ENCODE assay signal across 16 cellular contexts in the genomic region with DNA sequence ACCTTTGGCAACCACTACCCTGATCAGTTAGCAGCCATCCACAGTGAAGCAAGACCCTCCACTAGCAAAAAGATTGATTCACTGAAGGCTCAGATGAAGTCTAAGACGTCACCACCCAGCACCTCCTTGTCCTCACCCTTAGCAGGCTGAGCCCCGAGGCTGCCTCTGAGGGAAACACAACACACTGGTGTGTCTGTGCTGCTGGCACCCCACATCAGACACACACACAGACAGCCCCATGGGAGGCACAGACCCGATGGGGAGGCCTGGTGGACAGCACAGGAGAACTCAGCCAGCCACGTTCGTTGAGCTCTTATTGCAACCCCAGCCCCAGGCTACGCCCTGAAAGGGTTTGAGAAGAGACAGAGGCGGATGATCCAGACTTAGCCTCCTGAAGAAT.
DNase-seq lines count a peak whose midpoint lies in the region; ATAC-seq and TF ChIP-seq lines count a peak whose summit lies in the region.
"Had no signal": no experiment of that assay in that cellular context is flagged by ENCODE, and none has a peak within 500 bp of the region (broad histone marks: within the 10 kb centered on the region; RNA-seq: fewer than 3 reads in every experiment).

No MANE protein-coding gene starts in this region.

- 90 to 94% methylated on average over 5 to 7 of the region's 7 CpGs for WGBS in endodermal cell (ENCODE audit: insufficient coverage in 1 of 2, insufficient read length in 1 of 2), 2 experiments
- WGBS in trophoblast cell (ENCODE audit: extremely low coverage, insufficient coverage, insufficient read length) = no CpG with 5 or more reads among the region's 7 CpGs

- no peak overlapping the region for H3K14ac ChIP-seq in trophoblast cell (ENCODE audit: low read length)

- no peaks in the 10 kb centered on the region for H4K20me1 ChIP-seq in Loucy (ENCODE audit: insufficient read depth, low read length, poor library complexity, severe bottlenecking)
- H4K20me1 ChIP-seq: BLaER1 had no signal

- H3K27ac ChIP-seq in endodermal cell (ENCODE audit: low read depth, low read length) (no peak overlapping the region), trophoblast cell (ENCODE audit: low read depth, low read length) (no peak overlapping the region)
- H3K27ac ChIP-seq: BLaER1, GM23248, HL-60 had no signal

- H3K23ac ChIP-seq in trophoblast cell (ENCODE audit: low read length) = no peak overlapping the region

- TF ChIP-seq CTCF in Loucy (conservative IDR thresholded peaks at IDR 0.05; ENCODE audit: low read length) (no peak), endodermal cell (conservative IDR thresholded peaks at IDR 0.05) (no peak), natural killer cell (IDR thresholded peaks at IDR 0.05) (no peak)

- ATAC-seq in natural killer cell = no peak
- ATAC-seq in GM21360 (IDR thresholded peaks at IDR 0.05; ENCODE audit: unreplicated experiment) = no peak
- ATAC-seq: HCT116 had no signal

- H3K9me3 ChIP-seq in Loucy (ENCODE audit: insufficient read depth, low read depth, low read length) (peaks cover 10% of the 10 kb centered on the region; the same call in 1 of the 2 replicates), endodermal cell (ENCODE audit: control insufficient read depth, low read length) (peaks cover 11% of the 10 kb centered on the region), trophoblast cell (ENCODE audit: insufficient read depth, low read depth, low read length) (peaks cover 3% of the 10 kb centered on the region)

- peak overlapping the region; percentile 54 for H3K9ac ChIP-seq in Loucy (ENCODE audit: low read depth, low read length, poor library complexity, severe bottlenecking)
- H3K9ac ChIP-seq in endodermal cell (ENCODE audit: extremely low read depth, low read length, poor library complexity, severe bottlenecking) = no peak overlapping the region
- no peak overlapping the region for H3K9ac ChIP-seq in trophoblast cell (ENCODE audit: low read length)
- H3K9ac ChIP-seq: BLaER1, GM23248 had no signal

- H3K18ac ChIP-seq in trophoblast cell (ENCODE audit: low read length) = no peak overlapping the region

- H2AFZ ChIP-seq in Loucy (ENCODE audit: low read length) (no peak overlapping the region), trophoblast cell (ENCODE audit: insufficient read depth, low read length, poor library complexity) (no peak overlapping the region)
- H2AFZ ChIP-seq: GM23248 had no signal

- H3K4me3 Mint-ChIP-seq in endodermal cell (no peak overlapping the region), natural killer cell (no peak overlapping the region)

- H3K27me3 ChIP-seq in Loucy (ENCODE audit: insufficient read depth, low read length, poor library complexity, severe bottlenecking) (no peaks in the 10 kb centered on the region), endodermal cell (ENCODE audit: control insufficient read depth, insufficient read depth, low read length, poor library complexity, severe bottlenecking) (no peaks in the 10 kb centered on the region), trophoblast cell (ENCODE audit: insufficient read depth, low read length) (no peaks in the 10 kb centered on the region)
- H3K27me3 ChIP-seq: BLaER1 had no signal

- H3K4me3 ChIP-seq in Loucy (ENCODE audit: low read length, poor library complexity, severe bottlenecking) = no peak overlapping the region
- H3K4me3 ChIP-seq in endodermal cell (ENCODE audit: low read length) = no peak overlapping the region
- no peak overlapping the region for H3K4me3 ChIP-seq in trophoblast cell (ENCODE audit: low read depth, low read length)
- H3K4me3 ChIP-seq: BLaER1, GM23248 had no signal

- no peak overlapping the region for H2AK5ac ChIP-seq in trophoblast cell (ENCODE audit: low read length)

- peaks cover 8% of the 10 kb centered on the region for H3K27me3 Mint-ChIP-seq in endodermal cell (ENCODE audit: insufficient read depth)
- no peaks in the 10 kb centered on the region for H3K27me3 Mint-ChIP-seq in natural killer cell (ENCODE audit: low read depth in 2 of 2)

- H3K36me3 ChIP-seq in Loucy (ENCODE audit: insufficient read depth, low read length) = no peaks in the 10 kb centered on the region
- no peaks in the 10 kb centered on the region for H3K36me3 ChIP-seq in endodermal cell (ENCODE audit: control insufficient read depth, insufficient read depth, low read length)
- no peaks in the 10 kb centered on the region for H3K36me3 ChIP-seq in trophoblast cell (ENCODE audit: control insufficient read depth in 1 of 2, insufficient read depth in 2 of 2, low read length in 2 of 2)
- H3K36me3 ChIP-seq: BLaER1 had no signal

- H3K79me2 ChIP-seq in Loucy (ENCODE audit: insufficient read depth, low read length) (no peaks in the 10 kb centered on the region), trophoblast cell (ENCODE audit: control insufficient read depth, insufficient read depth, low read length, poor library complexity) (no peaks in the 10 kb centered on the region)

- no peak overlapping the region for H2BK120ac ChIP-seq in trophoblast cell (ENCODE audit: insufficient read depth, low read length, poor library complexity)

- H3K9me2 ChIP-seq in Loucy (replicated peaks; ENCODE audit: low read depth, low read length) = no peaks in the 10 kb centered on the region

- no peak overlapping the region for H3K4ac ChIP-seq in trophoblast cell (ENCODE audit: low read depth, low read length)

- H3K4me1 ChIP-seq in Loucy (ENCODE audit: insufficient read depth, low read length, poor library complexity, severe bottlenecking) (peaks cover 31% of the 10 kb centered on the region), endodermal cell (ENCODE audit: control insufficient read depth, insufficient read depth, low read length) (peaks cover 7% of the 10 kb centered on the region), trophoblast cell (ENCODE audit: control insufficient read depth in 1 of 2, insufficient read depth in 2 of 2, low read length in 2 of 2) (peaks cover 0 to 6% of the 10 kb centered on the region in 2 experiments)
- H3K4me1 ChIP-seq: BLaER1 had no signal

- no peak overlapping the region for H2BK5ac ChIP-seq in trophoblast cell (ENCODE audit: low read depth, low read length, poor library complexity)

- no peak overlapping the region for H4K8ac ChIP-seq in trophoblast cell (ENCODE audit: low read depth, low read length)

- H3F3A ChIP-seq in Loucy (ENCODE audit: low read depth) = peaks cover 4% of the 10 kb centered on the region

- H3K4me2 ChIP-seq in Loucy (ENCODE audit: low read depth, low read length, poor library complexity, severe bottlenecking) = no peak overlapping the region
- no peak overlapping the region for H3K4me2 ChIP-seq in trophoblast cell (ENCODE audit: low read length)
- H3K4me2 ChIP-seq: BLaER1 had no signal

- H3K79me1 ChIP-seq in trophoblast cell (ENCODE audit: low read length) = no peaks in the 10 kb centered on the region

- H4K12ac ChIP-seq in trophoblast cell (ENCODE audit: low read depth, low read length) = no peak overlapping the region

- no peak overlapping the region for H4K91ac ChIP-seq in trophoblast cell (ENCODE audit: low read depth, low read length)

- intact Hi-C loops in natural killer cell (cut with micrococcal nuclease) = no loop called here

- peak; percentile 53 for DNase-seq in activated CD8-positive, alpha-beta memory T cell treated with anti-CD3 and anti-CD28 coated beads for 24 hours
- no peak for DNase-seq in activated CD8-positive, alpha-beta memory T cell treated with anti-CD3 and anti-CD28 coated beads, Interleukin-2, amount 50 U/mL, for 48 hours
- DNase-seq in endodermal cell (peak; percentile 33), natural killer cell (no peak), NCI-H345 treated with DMSO at 0.1 percent for 48 hours (lab: John Stamatoyannopoulos, UW; ENCODE audit: unreplicated experiment) (no peak), trophoblast cell (no peak)
- DNase-seq: 8988T, AML-193, Calu3, DMS 273 treated with DMSO at 0.1 percent for 48 hours, GM23248 had no signal

- no peaks in the 10 kb centered on the region for H3K36me3 Mint-ChIP-seq in endodermal cell (ENCODE audit: low read depth)
- no peaks in the 10 kb centered on the region for H3K36me3 Mint-ChIP-seq in natural killer cell

- H3K27ac Mint-ChIP-seq in endodermal cell (no peak overlapping the region), natural killer cell (peak overlapping the region; percentile 84 to 86)

- peaks cover 10% of the 10 kb centered on the region for H3K9me3 Mint-ChIP-seq in endodermal cell
- no peaks in the 10 kb centered on the region for H3K9me3 Mint-ChIP-seq in natural killer cell

- H3K4me1 Mint-ChIP-seq in endodermal cell = peaks cover 12% of the 10 kb centered on the region
- H3K4me1 Mint-ChIP-seq in natural killer cell = peaks cover 18 to 36% of the 10 kb centered on the region in 2 donors

- H2BK12ac ChIP-seq in trophoblast cell (ENCODE audit: low read length) = no peak overlapping the region

Comparison
In these comparisons a context has a peak if more than half of its experiments do, and no peak if none do; other contexts are left out.
1. DNase-seq: peak in activated CD8-positive, alpha-beta memory T cell treated with anti-CD3 and anti-CD28 coated beads for 24 hours (single experiment) and endodermal cell (single experiment); none in activated CD8-positive, alpha-beta memory T cell treated with anti-CD3 and anti-CD28 coated beads, Interleukin-2, amount 50 U/mL, for 48 hours (single experiment), natural killer cell (single experiment), NCI-H345 treated with DMSO at 0.1 percent for 48 hours (single experiment) and trophoblast cell (0 of 2).